9 cellular contexts compared by ENCODE assay signal in the genomic region with DNA sequence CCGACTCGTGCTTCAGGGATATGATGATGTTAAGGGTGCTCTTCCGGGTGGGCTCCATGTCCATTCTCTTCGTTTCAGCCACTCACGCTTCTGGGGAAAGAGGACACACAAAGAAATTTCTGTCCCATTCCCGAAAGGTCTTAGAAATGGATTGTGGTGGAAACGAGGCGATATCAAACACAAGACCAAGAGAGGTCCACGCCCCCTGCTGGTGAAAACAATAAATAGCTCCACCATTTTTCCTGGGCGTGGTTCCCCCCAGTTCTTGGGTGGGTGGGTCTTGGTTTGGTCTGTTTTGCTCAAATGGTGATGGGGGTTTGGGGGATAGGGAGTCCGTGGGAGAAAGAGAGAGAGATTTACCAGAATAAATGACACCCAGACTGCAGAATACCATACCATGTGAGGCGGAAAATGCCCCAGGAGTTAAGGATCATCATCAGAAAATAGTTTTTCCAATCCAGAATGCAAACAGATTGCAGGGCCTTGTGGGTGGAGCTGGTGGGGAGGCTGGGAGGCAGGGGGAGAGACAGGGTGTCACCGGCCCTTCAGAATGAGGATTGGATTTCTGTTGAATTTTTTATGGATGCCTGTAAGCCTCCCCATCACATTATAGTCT. TPM values are rescaled to one million over a fixed set of nuclear protein-coding genes. Genes with fewer than 3 reads are reported as not detected.
A peak's percentile ranks its signal among the peaks of the same experiment; 100 is the strongest.
DNase-seq lines count a peak whose midpoint lies in the region; ATAC-seq, FAIRE-seq and TF ChIP-seq lines count a peak whose summit lies in the region.
"Had no signal": no experiment of that assay in that cellular context is flagged by ENCODE, and none has a peak within 500 bp of the region (broad histone marks: within the 10 kb centered on the region; RNA-seq: fewer than 3 reads in every experiment).

No MANE protein-coding gene starts in this region.

- no peaks in the 10 kb centered on the region for H3K79me2 ChIP-seq in hepatocyte

- DNase-seq in D341Med (ENCODE audit: low spot score): peak; percentile 77
- peak; percentile 40 for DNase-seq in GM19239 (ENCODE audit: insufficient read length, low spot score)
- DNase-seq in RWPE1 (ENCODE audit: low spot score): no peak
- DNase-seq in hepatocyte (ENCODE audit: low spot score): peak; percentile 39
- DNase-seq in upper lobe of left lung: no peak
- no peak for DNase-seq in DMS114 treated with DMSO at 0.1 percent for 48 hours (lab: John Stamatoyannopoulos, UW; ENCODE audit: unreplicated experiment)
- no peak for DNase-seq in effector memory CD4-positive, alpha-beta T cell

- H3K27ac ChIP-seq in RWPE1 (no peak overlapping the region), hepatocyte (no peak overlapping the region), upper lobe of left lung (no peak overlapping the region)
- no peak overlapping the region for H3K27ac ChIP-seq in effector memory CD4-positive, alpha-beta T cell (ENCODE audit: insufficient read depth, low read length, poor library complexity, severe bottlenecking)

- POLR2A ChIA-PET in RWPE1 (lab: Yijun Ruan, JAX; ENCODE audit: low non-redundant PET): no interaction called here

- no peaks in the 10 kb centered on the region for H3K36me3 ChIP-seq in hepatocyte (replicated peaks; ENCODE audit: insufficient read depth, low read depth)
- H3K36me3 ChIP-seq in upper lobe of left lung: no peaks in the 10 kb centered on the region
- no peaks in the 10 kb centered on the region for H3K36me3 ChIP-seq in effector memory CD4-positive, alpha-beta T cell (ENCODE audit: control insufficient read depth, insufficient read depth, low read length)

- TF ChIP-seq EP300 in upper lobe of left lung (IDR thresholded peaks at IDR 0.05): no peak

- no peak for TF ChIP-seq POLR2A in upper lobe of left lung (IDR thresholded peaks at IDR 0.05)

- CTCF ChIA-PET in RWPE1 (lab: Yijun Ruan, JAX): interaction anchor here (0.6 to 0.9 kb wide), 4 partner anchors 23 to 1719 kb away, joined by 3 to 4 read pairs (median 4); no protein-coding TSS in a partner anchor

- FAIRE-seq in GM19239 (lab: Jason Lieb, UNC): peak; percentile 63
- FAIRE-seq: keratinocyte had no signal

- H3K9me2 ChIP-seq in hepatocyte (replicated peaks; ENCODE audit: insufficient read depth): no peaks in the 10 kb centered on the region

- no peak overlapping the region for H3K4me3 ChIP-seq in hepatocyte
- H3K4me3 ChIP-seq in upper lobe of left lung: no peak overlapping the region
- H3K4me3 ChIP-seq in effector memory CD4-positive, alpha-beta T cell (ENCODE audit: insufficient read depth, low read depth, low read length, poor library complexity, severe bottlenecking): no peak overlapping the region

- H2AFZ ChIP-seq in hepatocyte: no peak overlapping the region

- ATAC-seq in upper lobe of left lung (ENCODE audit: low FRiP score in 2 of 2): no peak

- H3K4me1 ChIP-seq in hepatocyte (ENCODE audit: insufficient read depth) (no peaks in the 10 kb centered on the region), upper lobe of left lung (no peaks in the 10 kb centered on the region)
- H3K4me1 ChIP-seq in effector memory CD4-positive, alpha-beta T cell (ENCODE audit: control insufficient read depth, insufficient read depth, low read length, poor library complexity, severe bottlenecking): no peaks in the 10 kb centered on the region

- no peak overlapping the region for H3K4me2 ChIP-seq in hepatocyte

- H4K20me1 ChIP-seq in hepatocyte (ENCODE audit: insufficient read depth, poor library complexity, severe bottlenecking): no peaks in the 10 kb centered on the region

- H3K9me3 ChIP-seq in hepatocyte (ENCODE audit: low read depth) (no peaks in the 10 kb centered on the region), upper lobe of left lung (no peaks in the 10 kb centered on the region)
- no peaks in the 10 kb centered on the region for H3K9me3 ChIP-seq in effector memory CD4-positive, alpha-beta T cell (ENCODE audit: control insufficient read depth, low read length)

- WGBS in hepatocyte (ENCODE audit: low lambda C conversion rate, missing lambda C conversion rate): 50% methylated on average over 13 of the region's 13 CpGs
- WGBS in upper lobe of left lung, 2 donors: 41 to 45% methylated on average over 13 of the region's 13 CpGs

- H3K27me3 ChIP-seq in hepatocyte (peaks cover 2% of the 10 kb centered on the region), upper lobe of left lung (no peaks in the 10 kb centered on the region)
- no peaks in the 10 kb centered on the region for H3K27me3 ChIP-seq in effector memory CD4-positive, alpha-beta T cell (replicated peaks; ENCODE audit: control insufficient read depth, insufficient read depth, low read length, poor library complexity, severe bottlenecking)

- TF ChIP-seq CTCF in RWPE1 (conservative IDR thresholded peaks at IDR 0.05; ENCODE audit: low read depth) (peak; percentile 29), hepatocyte (IDR thresholded peaks at IDR 0.05; ENCODE audit: poor library complexity) (peak; percentile 53), upper lobe of left lung (IDR thresholded peaks at IDR 0.05) (peak in 5 of 6 experiments; percentile 28 to 40 (median 33))

RNA-seq across cellular contexts. Expression of a gene that starts 55.6 kb away (rescaled TPM):
- total RNA-seq in hepatocyte: 0.03 and 0.08 TPM in 2 replicates
- 0.01 and 0.05 TPM in 2 replicates for polyA plus RNA-seq in hepatocyte
- under 1 TPM in 4 of 6 donors, not detected in 2; under 0.01 to 0.33 (median 0.11) TPM for total RNA-seq in upper lobe of left lung
- total RNA-seq: T-helper 2 cell treated with Interferon-gamma antibody and Interleukin-4, amounts not matched to agents 100 ng/mL and 5 ng/mL, for 36 hours had no signal
- polyA plus RNA-seq: keratinocyte had no signal

Comparison
In these comparisons a context has a peak if more than half of its experiments do, and no peak if none do; other contexts are left out.
1. DNase-seq: peak in D341Med (single experiment), GM19239 (single experiment) and hepatocyte (single experiment); none in RWPE1 (single experiment), upper lobe of left lung (0 of 2), DMS114 treated with DMSO at 0.1 percent for 48 hours (single experiment) and effector memory CD4-positive, alpha-beta T cell (0 of 3).
2. Peak in every context shown above with its lines, with median percentiles within 50 percentile points of each other: CTCF ChIP-seq.